16 cellular contexts compared by ENCODE assay signal in genomic region chr11:69986421-69987229, GRCh38.
A peak's percentile ranks its signal among the peaks of the same experiment; 100 is the strongest.
DNase-seq lines count a peak whose midpoint lies in the region; ATAC-seq, FAIRE-seq and TF ChIP-seq lines count a peak whose summit lies in the region.
"Had no signal": no experiment of that assay in that cellular context is flagged by ENCODE, and none has a peak within 500 bp of the region (broad histone marks: within the 10 kb centered on the region; RNA-seq: fewer than 3 reads in every experiment).

No MANE protein-coding gene starts in this region.

- no peaks in the 10 kb centered on the region for H3K79me2 ChIP-seq in hepatocyte
- H3K79me2 ChIP-seq in parathyroid adenoma, result no peaks in the 10 kb centered on the region

- no peaks in the 10 kb centered on the region for H3K36me3 Mint-ChIP-seq in MCF 10A (ENCODE audit: insufficient read depth, unreplicated experiment)
- H3K36me3 Mint-ChIP-seq: activated naive CD4-positive, alpha-beta T cell treated with anti-CD3 and anti-CD28 coated beads, Interleukin-2, amount 50 U/mL, for 72 hours had no signal

- no peak overlapping the region for H3K9ac ChIP-seq in parathyroid adenoma

- 67% methylated on average over 24 of the region's 26 CpGs for WGBS in hepatocyte (ENCODE audit: low lambda C conversion rate, missing lambda C conversion rate)
- 4 to 6% methylated on average over 26 of the region's 26 CpGs for WGBS in aorta, 2 donors

- no peak overlapping the region for H2AFZ ChIP-seq in hepatocyte
- H2AFZ ChIP-seq in parathyroid adenoma, result peak overlapping the region; percentile 76

- H3K4me1 ChIP-seq in breast epithelium (peaks cover 0 to 6% of the 10 kb centered on the region in 2 donors), hepatocyte (ENCODE audit: insufficient read depth) (peaks cover 20% of the 10 kb centered on the region), parathyroid adenoma (no peaks in the 10 kb centered on the region), aorta (ENCODE audit: control insufficient read depth in 1 of 2, insufficient read depth in 2 of 2, low read length in 2 of 2) (no peaks in the 10 kb centered on the region)

- no peak overlapping the region for H3K27ac Mint-ChIP-seq in MCF 10A (ENCODE audit: low read depth, unreplicated experiment)
- H3K27ac Mint-ChIP-seq: activated naive CD4-positive, alpha-beta T cell treated with anti-CD3 and anti-CD28 coated beads, Interleukin-2, amount 50 U/mL, for 72 hours; CD4-positive, alpha-beta T cell; T-helper 2 cell treated with Interferon-gamma antibody and Interleukin-4, amounts not matched to agents 5 μg/mL and 100 μg/mL, for 36 hours had no signal

- CTCF ChIA-PET in MCF 10A (lab: Yijun Ruan, JAX), result interaction anchor here (0.7 kb wide), 1 partner anchor 161 kb away, joined by 4 read pairs; no protein-coding TSS in a partner anchor

- H3K27me3 ChIP-seq in breast epithelium (peaks cover 5 to 35% of the 10 kb centered on the region in 2 donors), hepatocyte (peaks cover 63% of the 10 kb centered on the region), parathyroid adenoma (ENCODE audit: control insufficient read depth, insufficient read depth, low read length) (no peaks in the 10 kb centered on the region), aorta (ENCODE audit: control insufficient read depth in 1 of 2, insufficient read depth in 2 of 2, low read length in 1 of 2) (no peaks in the 10 kb centered on the region)

- H3K4me1 Mint-ChIP-seq in MCF 10A (ENCODE audit: insufficient read depth, unreplicated experiment), result no peaks in the 10 kb centered on the region
- H3K4me1 Mint-ChIP-seq: central memory CD8-positive, alpha-beta T cell had no signal

- BruUV-seq in MCF 10A (replicated peaks; lab: Mats Ljungman, UMichigan), result no TSS peak

- intact Hi-C loops in breast epithelium (cut with DNase I; ENCODE audit: low total_unique reads) (no loop called here), MCF 10A (cut with micrococcal nuclease) (no loop called here), aorta (cut with DNase I) (loop anchor here in 1 of 2 donors (5.0 kb wide), 2 partner anchors 44 to 91 kb away; partner anchors contain the start of gene ANO1)

- peak overlapping the region; percentile 76 to 88 for H3K27ac ChIP-seq in breast epithelium
- H3K27ac ChIP-seq in hepatocyte, result no peak overlapping the region
- no peak overlapping the region for H3K27ac ChIP-seq in parathyroid adenoma
- peak overlapping the region; percentile 70 to 96 for H3K27ac ChIP-seq in aorta (ENCODE audit: low read depth in 1 of 2, low read length in 2 of 2)
- H3K27ac ChIP-seq: 22Rv1 had no signal

- no peak for TF ChIP-seq POLR2A in breast epithelium (IDR thresholded peaks at IDR 0.05)

- no peaks in the 10 kb centered on the region for H3K9me2 ChIP-seq in hepatocyte (replicated peaks; ENCODE audit: insufficient read depth)

- no peaks in the 10 kb centered on the region for H4K20me1 ChIP-seq in hepatocyte (ENCODE audit: insufficient read depth, poor library complexity, severe bottlenecking)

- POLR2A ChIA-PET in MCF 10A (lab: Yijun Ruan, JAX), result no interaction called here

- no peaks in the 10 kb centered on the region for H3K9me3 Mint-ChIP-seq in MCF 10A (ENCODE audit: unreplicated experiment)
- H3K9me3 Mint-ChIP-seq: activated naive CD4-positive, alpha-beta T cell treated with anti-CD3 and anti-CD28 coated beads, Interleukin-2, amount 50 U/mL, for 72 hours; CD4-positive, alpha-beta T cell; central memory CD8-positive, alpha-beta T cell; T-helper 2 cell treated with Interferon-gamma antibody and Interleukin-4, amounts not matched to agents 5 μg/mL and 100 μg/mL, for 36 hours had no signal

- H3K4me2 ChIP-seq in hepatocyte, result peak overlapping the region; percentile 91
- H3K4me2 ChIP-seq in parathyroid adenoma (ENCODE audit: low read length), result peak overlapping the region; percentile 80

- ATAC-seq in aorta (ENCODE audit: low FRiP score) (peak; percentile 44), GM21723 (IDR thresholded peaks at IDR 0.05; ENCODE audit: unreplicated experiment) (no peak)
- ATAC-seq: activated naive CD4-positive, alpha-beta T cell treated with anti-CD3 and anti-CD28 coated beads, Interleukin-2, amount 50 U/mL, for 72 hours had no signal

- FAIRE-seq in GM19239 (lab: Jason Lieb, UNC), result no peak
- FAIRE-seq: GM12892 had no signal

- TF ChIP-seq CTCF in breast epithelium (IDR thresholded peaks at IDR 0.05) (no peak), MCF 10A (IDR thresholded peaks at IDR 0.05; ENCODE audit: unreplicated experiment) (no peak), hepatocyte (IDR thresholded peaks at IDR 0.05; ENCODE audit: poor library complexity) (no peak), parathyroid adenoma (IDR thresholded peaks at IDR 0.05) (no peak)

- H3K27me3 Mint-ChIP-seq in MCF 10A (ENCODE audit: insufficient read depth, unreplicated experiment), result peaks cover 55% of the 10 kb centered on the region

- DNase-seq in breast epithelium (ENCODE audit: low spot score in 2 of 2), result no peak
- DNase-seq in MCF 10A (ENCODE audit: unreplicated experiment), result no peak
- no peak for DNase-seq in hepatocyte (ENCODE audit: low spot score)
- no peak for DNase-seq in aorta
- DNase-seq in GM19239 (ENCODE audit: insufficient read length, low spot score), result no peak
- no peak for DNase-seq in mucosa of gallbladder (ENCODE audit: low spot score)
- DNase-seq: activated CD4-positive, alpha-beta T cell treated with anti-CD3 and anti-CD28 coated beads for 4 hours; activated T-cell treated with anti-CD3 and anti-CD28 coated beads for 4 hours; CD4-positive, alpha-beta T cell had no signal

- H3K36me3 ChIP-seq in breast epithelium (no peaks in the 10 kb centered on the region), hepatocyte (replicated peaks; ENCODE audit: insufficient read depth, low read depth) (no peaks in the 10 kb centered on the region), parathyroid adenoma (ENCODE audit: control insufficient read depth, insufficient read depth, low read length) (no peaks in the 10 kb centered on the region), aorta (ENCODE audit: control insufficient read depth in 1 of 2, insufficient read depth in 2 of 2, low read length in 1 of 2) (no peaks in the 10 kb centered on the region)

- H3K4me3 ChIP-seq in breast epithelium (peak overlapping the region; percentile 13 to 70 (median 56)), hepatocyte (no peak overlapping the region), parathyroid adenoma (ENCODE audit: low read depth, low read length) (peak overlapping the region; percentile 62), aorta (ENCODE audit: low read length in 2 of 2) (peak overlapping the region; percentile 27 to 43)

- H3K9me3 ChIP-seq in breast epithelium (no peaks in the 10 kb centered on the region), hepatocyte (ENCODE audit: low read depth) (no peaks in the 10 kb centered on the region), parathyroid adenoma (ENCODE audit: control insufficient read depth, low read length) (no peaks in the 10 kb centered on the region), aorta (ENCODE audit: control insufficient read depth, low read length) (no peaks in the 10 kb centered on the region)

- H3K4me3 Mint-ChIP-seq in MCF 10A (ENCODE audit: unreplicated experiment), result no peak overlapping the region
- H3K4me3 Mint-ChIP-seq: CD4-positive, alpha-beta T cell; central memory CD8-positive, alpha-beta T cell; T-helper 2 cell treated with Interferon-gamma antibody and Interleukin-4, amounts not matched to agents 5 μg/mL and 100 μg/mL, for 36 hours had no signal

Comparison
In these comparisons a context has a peak if more than half of its experiments do, and no peak if none do; other contexts are left out.
1. H3K27ac ChIP-seq: peak in breast epithelium (2 of 2) and aorta (2 of 2); none in hepatocyte (single experiment) and parathyroid adenoma (single experiment).